14 cellular contexts compared by ENCODE assay signal in genomic region chr16:47052666-47053640, GRCh38.
A peak's percentile ranks its signal among the peaks of the same experiment; 100 is the strongest.
DNase-seq lines count a peak whose midpoint lies in the region; ATAC-seq and TF ChIP-seq lines count a peak whose summit lies in the region.
"Had no signal": no experiment of that assay in that cellular context is flagged by ENCODE, and none has a peak within 500 bp of the region (broad histone marks: within the 10 kb centered on the region; RNA-seq: fewer than 3 reads in every experiment).

No MANE protein-coding gene starts in this region.

- no peak for TF ChIP-seq CTCF in fibroblast of pulmonary artery (IDR thresholded peaks at IDR 0.05; ENCODE audit: low read length, missing control alignments)
- TF ChIP-seq CTCF in osteoblast (IDR thresholded peaks at IDR 0.05; ENCODE audit: extremely low read depth, low read depth, low read length) = no peak

- no peak overlapping the region for H3K4me3 ChIP-seq in H7 (ENCODE audit: insufficient read depth, low read depth, low read length)
- no peak overlapping the region for H3K4me3 ChIP-seq in fibroblast of pulmonary artery (replicated peaks; ENCODE audit: low read depth, low read length)
- no peak overlapping the region for H3K4me3 ChIP-seq in osteoblast (ENCODE audit: insufficient read depth, low read length)
- H3K4me3 ChIP-seq: GM12878 had no signal

- H3K27me3 ChIP-seq in H7 (ENCODE audit: control insufficient read depth, insufficient read depth, low read length) = no peaks in the 10 kb centered on the region
- no peaks in the 10 kb centered on the region for H3K27me3 ChIP-seq in osteoblast (ENCODE audit: insufficient read depth, low read length)
- H3K27me3 ChIP-seq: BE2C had no signal

- DNase-seq in H7 (peak; percentile 16), astrocyte of the hippocampus (ENCODE audit: low read depth, low spot score) (peak; percentile 32), fibroblast of pulmonary artery (ENCODE audit: low read depth) (peak; percentile 29), osteoblast (ENCODE audit: insufficient read length, low spot score, missing footprints) (peak; percentile 62), HK-2 (ENCODE audit: unreplicated experiment) (no peak), T-helper 2 cell (no peak)
- DNase-seq: BE2C; CD4-positive, alpha-beta memory T cell; DMS79 had no signal

- H3K4me2 ChIP-seq in osteoblast (ENCODE audit: insufficient read depth, low read length) = no peak overlapping the region

- H3K4me1 ChIP-seq in osteoblast (ENCODE audit: insufficient read depth, low read length) = no peaks in the 10 kb centered on the region
- H3K4me1 ChIP-seq: BE2C had no signal

- no peak overlapping the region for H2AFZ ChIP-seq in osteoblast (ENCODE audit: low read length)

- no peaks in the 10 kb centered on the region for H3K9me3 ChIP-seq in osteoblast (ENCODE audit: low read depth, low read length)
- H3K9me3 ChIP-seq: BE2C had no signal

- H3K36me3 ChIP-seq in H7 (replicated peaks; ENCODE audit: control insufficient read depth, insufficient read depth, low read length) = no peaks in the 10 kb centered on the region
- H3K36me3 ChIP-seq in osteoblast (ENCODE audit: insufficient read depth, low read length) = no peaks in the 10 kb centered on the region
- H3K36me3 ChIP-seq: BE2C had no signal

- no peaks in the 10 kb centered on the region for H3K79me2 ChIP-seq in osteoblast (ENCODE audit: insufficient read depth, low read length)

- no peak for ATAC-seq in GM18909 (IDR thresholded peaks at IDR 0.05; ENCODE audit: poor library complexity, unreplicated experiment)
- ATAC-seq in GM19455 (IDR thresholded peaks at IDR 0.05; ENCODE audit: unreplicated experiment) = no peak
- ATAC-seq: GM12878, HCT116 had no signal

- no peaks in the 10 kb centered on the region for H4K20me1 ChIP-seq in osteoblast (ENCODE audit: insufficient read depth, low read length)

- no peak overlapping the region for H3K27ac ChIP-seq in osteoblast (ENCODE audit: low read depth, low read length)
- H3K27ac ChIP-seq: C4-2B had no signal

Comparison
In these comparisons a context has a peak if more than half of its experiments do, and no peak if none do; other contexts are left out.
1. DNase-seq: peak in H7 (single experiment), astrocyte of the hippocampus (single experiment), fibroblast of pulmonary artery (single experiment) and osteoblast (single experiment); none in HK-2 (single experiment) and T-helper 2 cell (0 of 5).